In genomic region chr19:4527377-4527776, GRCh38 we compare ENCODE assay signal across 4 cellular contexts. TPM values are rescaled to one million over a fixed set of nuclear protein-coding genes. Genes with fewer than 3 reads are reported as not detected.
"Had no signal": no experiment of that assay in that cellular context is flagged by ENCODE, and none has a peak within 500 bp of the region (broad histone marks: within the 10 kb centered on the region; RNA-seq: fewer than 3 reads in every experiment).

No MANE protein-coding gene starts in this region.

RNA-seq across cellular contexts. Expression of gene PLIN5, which starts 7.6 kb away (rescaled TPM):
- total RNA-seq: M059J, MCF 10A, NCI-H460 had no signal

RNA-seq across cellular contexts. Expression of gene LRG1, which starts 12.5 kb away (rescaled TPM):
- total RNA-seq: LHCN-M2 had no signal
